9 cellular contexts compared by ENCODE assay signal in genomic region chr1:234619071-234619480, GRCh38. TPM values are rescaled to one million over a fixed set of nuclear protein-coding genes. Genes with fewer than 3 reads are reported as not detected.
DNase-seq lines count a peak whose midpoint lies in the region; ATAC-seq and TF ChIP-seq lines count a peak whose summit lies in the region.
"Had no signal": no experiment of that assay in that cellular context is flagged by ENCODE, and none has a peak within 500 bp of the region (broad histone marks: within the 10 kb centered on the region; RNA-seq: fewer than 3 reads in every experiment).

No MANE protein-coding gene starts in this region.

- POLR2A ChIA-PET in PC-9 (lab: Charles Lee; ENCODE audit: unreplicated experiment): no interaction called here

- H3F3A ChIP-seq in PC-9 (ENCODE audit: insufficient read depth, low read depth): peaks cover 17% of the 10 kb centered on the region

- H3K4me1 ChIP-seq in HUES48 (ENCODE audit: control insufficient read depth, insufficient read depth, low read length) (peaks cover 39% of the 10 kb centered on the region), adipocyte (ENCODE audit: control insufficient read depth, insufficient read depth, low read length) (peaks cover 74% of the 10 kb centered on the region), iPS-20b (ENCODE audit: insufficient read depth, low read length) (peaks cover 28% of the 10 kb centered on the region), skeletal muscle tissue (ENCODE audit: control insufficient read depth in 3 of 3, insufficient read depth in 3 of 3, low read length in 3 of 3) (peaks cover 33 to 37% (median 35%) of the 10 kb centered on the region in 3 donors), PC-9 (replicated peaks; ENCODE audit: insufficient read depth) (peaks cover 13% of the 10 kb centered on the region)

- peaks cover 19% of the 10 kb centered on the region for H3K4me1 Mint-ChIP-seq in activated T-helper 1 cell treated with anti-CD3 and anti-CD28 coated beads, Interleukin-12 subunit alpha, Interleukin-12 subunit beta, Interleukin-2, Interleukin-4 antibody, amounts not matched to agents 30 ng/mL and 10 ng/mL and 1 ng/mL, durations not matched to agents 14 hours and 24 hours and 36 hours (ENCODE audit: low read depth)
- peaks cover under 1 to 19% of the 10 kb centered on the region in 2 donors for H3K4me1 Mint-ChIP-seq in natural killer cell treated with Interleukin-12 subunit alpha and Interleukin-12 subunit beta and Interleukin-15 and Interleukin-18, amount 100 ng/mL, for 72 hours (ENCODE audit: low read depth in 2 of 2)

- H3K36me3 ChIP-seq in HUES48 (ENCODE audit: control insufficient read depth, insufficient read depth, low read length) (no peaks in the 10 kb centered on the region), adipocyte (ENCODE audit: control insufficient read depth, insufficient read depth, low read length, severe bottlenecking) (no peaks in the 10 kb centered on the region), iPS-20b (ENCODE audit: insufficient read depth, low read depth, low read length) (no peaks in the 10 kb centered on the region), skeletal muscle tissue (ENCODE audit: control insufficient read depth in 3 of 3, insufficient read depth in 3 of 3, low read length in 3 of 3) (no peaks in the 10 kb centered on the region), PC-9 (ENCODE audit: low read depth) (no peaks in the 10 kb centered on the region)

- no peaks in the 10 kb centered on the region for H3K79me2 ChIP-seq in PC-9 (ENCODE audit: low read depth)

- H3K9me3 ChIP-seq in HUES48 (ENCODE audit: control insufficient read depth, insufficient read depth, low read length): no peaks in the 10 kb centered on the region
- H3K9me3 ChIP-seq in adipocyte (ENCODE audit: control insufficient read depth, low read length): no peaks in the 10 kb centered on the region
- no peaks in the 10 kb centered on the region for H3K9me3 ChIP-seq in iPS-20b (ENCODE audit: insufficient read depth, low read depth, low read length)
- no peaks in the 10 kb centered on the region for H3K9me3 ChIP-seq in skeletal muscle tissue (ENCODE audit: control insufficient read depth in 3 of 3, low read length in 3 of 3)
- H3K9me3 ChIP-seq in PC-9 (ENCODE audit: insufficient read depth, low read depth): no peaks in the 10 kb centered on the region

- H3K27ac ChIP-seq in HUES48 (ENCODE audit: low read depth, low read length) (peak overlapping the region; percentile 70), iPS-20b (ENCODE audit: low read length) (no peak overlapping the region), skeletal muscle tissue (ENCODE audit: low read depth, low read length) (peak overlapping the region; percentile 68), PC-9 (no peak overlapping the region)

- DNase-seq in adipocyte (ENCODE audit: low read depth) (no peak), PC-9 (no peak)
- no peak for DNase-seq in activated T-helper 1 cell treated with anti-CD3 and anti-CD28 coated beads, Interleukin-12 subunit alpha, Interleukin-12 subunit beta, Interleukin-2, Interleukin-4 antibody, amounts not matched to agents 30 ng/mL and 10 ng/mL and 1 ng/mL, durations not matched to agents 14 hours and 24 hours and 36 hours (ENCODE audit: low spot score)
- no peak for DNase-seq in natural killer cell treated with Interleukin-12 subunit alpha and Interleukin-12 subunit beta and Interleukin-15 and Interleukin-18, amount 100 ng/mL, for 72 hours (ENCODE audit: low spot score)
- DNase-seq: activated CD4-positive, alpha-beta T cell treated with anti-CD3 and anti-CD28 coated beads for 1 hour had no signal

- H3K36me3 Mint-ChIP-seq in activated T-helper 1 cell treated with anti-CD3 and anti-CD28 coated beads, Interleukin-12 subunit alpha, Interleukin-12 subunit beta, Interleukin-2, Interleukin-4 antibody, amounts not matched to agents 30 ng/mL and 10 ng/mL and 1 ng/mL, durations not matched to agents 14 hours and 24 hours and 36 hours (ENCODE audit: low read depth): no peaks in the 10 kb centered on the region
- H3K36me3 Mint-ChIP-seq in natural killer cell treated with Interleukin-12 subunit alpha and Interleukin-12 subunit beta and Interleukin-15 and Interleukin-18, amount 100 ng/mL, for 72 hours: no peaks in the 10 kb centered on the region

- no peak overlapping the region for H3K4me2 ChIP-seq in PC-9

- intact Hi-C loops in activated T-helper 1 cell treated with anti-CD3 and anti-CD28 coated beads, Interleukin-12 subunit alpha, Interleukin-12 subunit beta, Interleukin-2, Interleukin-4 antibody, amounts not matched to agents 30 ng/mL and 10 ng/mL and 1 ng/mL, durations not matched to agents 14 hours and 24 hours and 36 hours (cut with micrococcal nuclease): loop anchor here (5.0 kb wide), 1 partner anchor 38 kb away; no protein-coding TSS in a partner anchor
- intact Hi-C loops in PC-9 (cut with micrococcal nuclease; ENCODE audit: unreplicated experiment): no loop called here

- no peak overlapping the region for H3K27ac Mint-ChIP-seq in activated T-helper 1 cell treated with anti-CD3 and anti-CD28 coated beads, Interleukin-12 subunit alpha, Interleukin-12 subunit beta, Interleukin-2, Interleukin-4 antibody, amounts not matched to agents 30 ng/mL and 10 ng/mL and 1 ng/mL, durations not matched to agents 14 hours and 24 hours and 36 hours
- H3K27ac Mint-ChIP-seq in natural killer cell treated with Interleukin-12 subunit alpha and Interleukin-12 subunit beta and Interleukin-15 and Interleukin-18, amount 100 ng/mL, for 72 hours: peak overlapping the region in 1 of 2 donors; percentile 21

- no TSS peak for BruUV-seq in PC-9 (replicated peaks; lab: Mats Ljungman, UMichigan)

- H3K27me3 ChIP-seq in HUES48 (ENCODE audit: control insufficient read depth, insufficient read depth, low read length) (no peaks in the 10 kb centered on the region), adipocyte (replicated peaks; ENCODE audit: control insufficient read depth, insufficient read depth, low read length) (no peaks in the 10 kb centered on the region), iPS-20b (ENCODE audit: insufficient read depth, low read length) (no peaks in the 10 kb centered on the region), skeletal muscle tissue (ENCODE audit: control insufficient read depth in 3 of 3, insufficient read depth in 3 of 3, low read length in 3 of 3) (no peaks in the 10 kb centered on the region), PC-9 (ENCODE audit: insufficient read depth, low read depth) (no peaks in the 10 kb centered on the region)

- no peak overlapping the region for H3K4me3 Mint-ChIP-seq in activated T-helper 1 cell treated with anti-CD3 and anti-CD28 coated beads, Interleukin-12 subunit alpha, Interleukin-12 subunit beta, Interleukin-2, Interleukin-4 antibody, amounts not matched to agents 30 ng/mL and 10 ng/mL and 1 ng/mL, durations not matched to agents 14 hours and 24 hours and 36 hours
- no peak overlapping the region for H3K4me3 Mint-ChIP-seq in natural killer cell treated with Interleukin-12 subunit alpha and Interleukin-12 subunit beta and Interleukin-15 and Interleukin-18, amount 100 ng/mL, for 72 hours

- H4K20me1 ChIP-seq in PC-9 (ENCODE audit: insufficient read depth): no peaks in the 10 kb centered on the region

- no peak for TF ChIP-seq CTCF in PC-9 (conservative IDR thresholded peaks at IDR 0.05)

- H3K4me3 ChIP-seq in HUES48 (ENCODE audit: low read depth, low read length) (no peak overlapping the region), adipocyte (ENCODE audit: low read length) (peak overlapping the region; percentile 10), iPS-20b (ENCODE audit: low read length) (no peak overlapping the region), skeletal muscle tissue (ENCODE audit: low read length in 3 of 3) (peak overlapping the region in 1 of 3 donors; percentile 10), PC-9 (no peak overlapping the region)

- H3K27me3 Mint-ChIP-seq in activated T-helper 1 cell treated with anti-CD3 and anti-CD28 coated beads, Interleukin-12 subunit alpha, Interleukin-12 subunit beta, Interleukin-2, Interleukin-4 antibody, amounts not matched to agents 30 ng/mL and 10 ng/mL and 1 ng/mL, durations not matched to agents 14 hours and 24 hours and 36 hours (ENCODE audit: insufficient read depth): no peaks in the 10 kb centered on the region
- H3K27me3 Mint-ChIP-seq in natural killer cell treated with Interleukin-12 subunit alpha and Interleukin-12 subunit beta and Interleukin-15 and Interleukin-18, amount 100 ng/mL, for 72 hours: no peaks in the 10 kb centered on the region

- no peak for ATAC-seq in natural killer cell treated with Interleukin-12 subunit alpha and Interleukin-12 subunit beta and Interleukin-15 and Interleukin-18, amount 100 ng/mL, for 72 hours
- no peak for ATAC-seq in GM18861 (IDR thresholded peaks at IDR 0.05; ENCODE audit: unreplicated experiment)

- CTCF ChIA-PET in PC-9 (lab: Charles Lee): interaction anchor here (0.6 kb wide), 1 partner anchor 37 kb away, joined by 3 read pairs; no protein-coding TSS in a partner anchor

- H3K9me3 Mint-ChIP-seq in activated T-helper 1 cell treated with anti-CD3 and anti-CD28 coated beads, Interleukin-12 subunit alpha, Interleukin-12 subunit beta, Interleukin-2, Interleukin-4 antibody, amounts not matched to agents 30 ng/mL and 10 ng/mL and 1 ng/mL, durations not matched to agents 14 hours and 24 hours and 36 hours: no peaks in the 10 kb centered on the region
- no peaks in the 10 kb centered on the region for H3K9me3 Mint-ChIP-seq in natural killer cell treated with Interleukin-12 subunit alpha and Interleukin-12 subunit beta and Interleukin-15 and Interleukin-18, amount 100 ng/mL, for 72 hours

- no peaks in the 10 kb centered on the region for H3K9me2 ChIP-seq in PC-9 (ENCODE audit: insufficient read depth)

- H2AFZ ChIP-seq in PC-9: no peak overlapping the region

- H3K9ac ChIP-seq in HUES48 (ENCODE audit: low read depth, low read length): peak overlapping the region; percentile 13; the same call in 1 of the 2 replicates
- peak overlapping the region; percentile 85 for H3K9ac ChIP-seq in adipocyte (ENCODE audit: low read length)
- H3K9ac ChIP-seq in iPS-20b (ENCODE audit: low read depth, low read length): peak overlapping the region; percentile 70; the same call in 1 of the 2 replicates
- H3K9ac ChIP-seq in skeletal muscle tissue (ENCODE audit: low read depth in 1 of 3, low read length in 3 of 3): peak overlapping the region; percentile 25 to 59 (median 48)

RNA-seq across cellular contexts. Expression of gene IRF2BP2, which starts 9.1 kb away (rescaled TPM):
- total RNA-seq in skeletal muscle tissue: 83.0 TPM
- total RNA-seq in activated T-helper 1 cell treated with anti-CD3 and anti-CD28 coated beads, Interleukin-12 subunit alpha, Interleukin-12 subunit beta, Interleukin-2, Interleukin-4 antibody, amounts not matched to agents 30 ng/mL and 10 ng/mL and 1 ng/mL, durations not matched to agents 14 hours and 24 hours and 36 hours: 243 TPM in 2 replicates
- 80.7 and 122 TPM in 2 replicates for total RNA-seq in PC-9 (2021)
- total RNA-seq in natural killer cell treated with Interleukin-12 subunit alpha and Interleukin-12 subunit beta and Interleukin-15 and Interleukin-18, amount 100 ng/mL, for 72 hours: 100 to 1,000 TPM; 131 to 243 TPM

Comparison
In these comparisons a context has a peak if more than half of its experiments do, and no peak if none do; other contexts are left out.
1. H3K27ac ChIP-seq: peak in HUES48 (single experiment) and skeletal muscle tissue (single experiment); none in iPS-20b (single experiment) and PC-9 (single experiment).
2. H3K9ac ChIP-seq: peak in every context shown above with its lines; median percentile 85 in adipocyte; 70 in iPS-20b; 48 in skeletal muscle tissue; 13 in HUES48.